25 cellular contexts compared by ENCODE assay signal in the genomic region with DNA sequence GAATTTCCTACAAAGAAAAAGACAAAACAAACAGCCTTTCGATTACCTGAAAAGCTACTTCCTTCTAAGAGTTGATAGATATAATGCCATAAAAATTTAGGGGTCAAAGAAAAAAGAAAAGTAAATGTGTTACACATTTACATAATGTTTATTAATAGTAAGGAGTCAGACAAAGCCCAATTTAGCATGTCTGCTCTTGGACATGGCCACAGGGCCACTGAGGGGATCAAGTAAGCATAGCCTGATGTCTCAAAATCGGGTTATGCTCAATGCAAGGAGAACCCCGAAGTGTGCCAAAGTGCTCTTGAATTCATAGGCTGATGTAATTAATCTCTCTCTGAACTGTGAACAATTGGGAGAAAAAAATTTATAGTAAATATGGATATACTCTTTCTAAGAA.
"Had no signal": no experiment of that assay in that cellular context is flagged by ENCODE, and none has a peak within 500 bp of the region (broad histone marks: within the 10 kb centered on the region; RNA-seq: fewer than 3 reads in every experiment).

No MANE protein-coding gene starts in this region.

- H3K36me3 ChIP-seq: left ventricle myocardium inferior, pancreas, uterus had no signal

- H3K27me3 ChIP-seq: cardiac muscle cell, foreskin keratinocyte, pancreas, right lobe of liver, stomach, transverse colon, uterus had no signal

- H3K4me3 Mint-ChIP-seq: activated B cell treated with CpG ODN at 0.5 μM for 24 hours; activated CD4-positive, alpha-beta T cell treated with anti-CD3 and anti-CD28 coated beads for 36 hours; activated naive CD4-positive, alpha-beta T cell treated with anti-CD3 and anti-CD28 coated beads for 36 hours; dendritic cell treated with granulocyte-macrophage colony-stimulating factor and Interleukin-4, amounts not matched to agents 40 ng/mL and 50 ng/mL, for 4 days; immature natural killer cell; naive thymus-derived CD8-positive, alpha-beta T cell; stimulated activated memory B cell treated with anti-CD40 and anti-IgM and Interleukin-4, amounts not matched to agents 10 μg/mL and 1 μg/mL and 100 μg/mL, for 72 hours had no signal

- H3K27ac Mint-ChIP-seq: activated B cell treated with CpG ODN at 0.5 μM for 24 hours; activated CD4-positive, alpha-beta T cell treated with anti-CD3 and anti-CD28 coated beads for 36 hours; activated naive CD4-positive, alpha-beta T cell treated with anti-CD3 and anti-CD28 coated beads for 36 hours; dendritic cell treated with granulocyte-macrophage colony-stimulating factor and Interleukin-4, amounts not matched to agents 40 ng/mL and 50 ng/mL, for 4 days had no signal

- ATAC-seq: activated CD4-positive, alpha-beta T cell treated with anti-CD3 and anti-CD28 coated beads for 36 hours; foreskin keratinocyte; naive thymus-derived CD8-positive, alpha-beta T cell; pancreas; right lobe of liver; stimulated activated memory B cell treated with anti-CD40 and anti-IgM and Interleukin-4, amounts not matched to agents 10 μg/mL and 1 μg/mL and 100 μg/mL, for 72 hours had no signal

- DNase-seq: activated B cell treated with CpG ODN at 0.5 μM for 24 hours; activated CD4-positive, alpha-beta T cell treated with anti-CD3 and anti-CD28 coated beads for 36 hours; activated CD4-positive, alpha-beta T cell treated with anti-CD3 and anti-CD28 coated beads, Interleukin-2, amount 50 U/mL, for 4 hours; activated CD8-positive, alpha-beta memory T cell treated with anti-CD3 and anti-CD28 coated beads, Interleukin-2, amount 50 U/mL, for 48 hours; activated effector memory CD4-positive, alpha-beta T cell treated with Interleukin-2 at 50 U/mL for 16 hours; activated naive CD4-positive, alpha-beta T cell treated with anti-CD3 and anti-CD28 coated beads for 36 hours; activated T-cell treated with anti-CD3 and anti-CD28 coated beads, Interleukin-2, amount 50 U/mL, for 48 hours; effector CD4-positive, alpha-beta T cell; foreskin keratinocyte; immature natural killer cell; kidney glomerular epithelial cell; left ventricle myocardium inferior; naive thymus-derived CD8-positive, alpha-beta T cell; pancreas; right lobe of liver; small intestine; stimulated activated CD4-positive, alpha-beta T cell treated with anti-CD3 and anti-CD28 coated beads, Interleukin-15, amount 100 ng/mL, for 24 hours; stomach; T-helper 1 cell; T-helper 9 cell; transverse colon; uterus had no signal

- H3K9me3 ChIP-seq: left ventricle myocardium inferior, pancreas, right lobe of liver, stomach, transverse colon, uterus had no signal

- H3K9me3 Mint-ChIP-seq: activated B cell treated with CpG ODN at 0.5 μM for 24 hours; activated naive CD4-positive, alpha-beta T cell treated with anti-CD3 and anti-CD28 coated beads for 36 hours; dendritic cell treated with granulocyte-macrophage colony-stimulating factor and Interleukin-4, amounts not matched to agents 40 ng/mL and 50 ng/mL, for 4 days; immature natural killer cell; naive thymus-derived CD8-positive, alpha-beta T cell; stimulated activated memory B cell treated with anti-CD40 and anti-IgM and Interleukin-4, amounts not matched to agents 10 μg/mL and 1 μg/mL and 100 μg/mL, for 72 hours had no signal

- H3K27ac ChIP-seq: cardiac muscle cell, foreskin keratinocyte, left ventricle myocardium inferior, pancreas, right lobe of liver, stomach, transverse colon, uterus had no signal

- H3K4me1 ChIP-seq: right lobe of liver had no signal

- H3K4me3 ChIP-seq: cardiac muscle cell, left ventricle myocardium inferior, pancreas, right lobe of liver, stomach, transverse colon, uterus had no signal

- H3K27me3 Mint-ChIP-seq: activated B cell treated with CpG ODN at 0.5 μM for 24 hours; activated CD4-positive, alpha-beta T cell treated with anti-CD3 and anti-CD28 coated beads for 36 hours; dendritic cell treated with granulocyte-macrophage colony-stimulating factor and Interleukin-4, amounts not matched to agents 40 ng/mL and 50 ng/mL, for 4 days; naive thymus-derived CD8-positive, alpha-beta T cell; stimulated activated memory B cell treated with anti-CD40 and anti-IgM and Interleukin-4, amounts not matched to agents 10 μg/mL and 1 μg/mL and 100 μg/mL, for 72 hours had no signal
